Comparison of ENCODE assay signal across 9 cellular contexts in genomic region chr1:8660455-8660854, GRCh38.
DNase-seq lines count a peak whose midpoint lies in the region; ATAC-seq and TF ChIP-seq lines count a peak whose summit lies in the region.
"Had no signal": no experiment of that assay in that cellular context is flagged by ENCODE, and none has a peak within 500 bp of the region (broad histone marks: within the 10 kb centered on the region; RNA-seq: fewer than 3 reads in every experiment).

No MANE protein-coding gene starts in this region.

- peak overlapping the region; percentile 28 for H3K27ac ChIP-seq in endodermal cell (ENCODE audit: low read depth, low read length)

- H3K9ac ChIP-seq in endodermal cell (ENCODE audit: extremely low read depth, low read length, poor library complexity, severe bottlenecking) (peak overlapping the region; percentile 31), mucosa of stomach (ENCODE audit: low read length) (peak overlapping the region; percentile 31)

- no peak for ATAC-seq in HG02981 (IDR thresholded peaks at IDR 0.05; ENCODE audit: unreplicated experiment)

- in situ Hi-C loops in ACHN (cut with HindIII; ENCODE audit: low pct_ligation_motif_present, low pct_unique_long_range_greater_than_20kb, low sequenced_read_pairs), result no loop called here

- H3K4me1 Mint-ChIP-seq in endodermal cell, result no peaks in the 10 kb centered on the region

- DNase-seq in ACHN (peak; percentile 73), NAMALWA (ENCODE audit: low spot score) (peak; percentile 72), endodermal cell (no peak), NCI-H1417 treated with DMSO at 0.1 percent for 48 hours (lab: John Stamatoyannopoulos, UW) (no peak), GM19240 (ENCODE audit: insufficient read length, low spot score) (no peak)
- no peak for DNase-seq in NK-92 treated with Interleukin-12 subunit alpha and Interleukin-12 subunit beta, amount 100 ng/mL, for 24 hours (lab: John Stamatoyannopoulos, UW)

- no peaks in the 10 kb centered on the region for H3K9me3 ChIP-seq in endodermal cell (ENCODE audit: control insufficient read depth, low read length)
- H3K9me3 ChIP-seq in mucosa of stomach (ENCODE audit: control insufficient read depth, low read length), result no peaks in the 10 kb centered on the region

- H3K4me3 Mint-ChIP-seq in endodermal cell, result no peak overlapping the region
- H3K4me3 Mint-ChIP-seq: T-helper 1 cell treated with Interleukin-12 subunit alpha and Interleukin-12 subunit beta and Interleukin-4 antibody, amounts not matched to agents 30 μg/mL and 1 μg/mL, for 36 hours had no signal

- H3K4me3 ChIP-seq in endodermal cell (ENCODE audit: low read length) (peak overlapping the region; percentile 65), mucosa of stomach (ENCODE audit: low read length) (no peak overlapping the region)

- H3K36me3 Mint-ChIP-seq in endodermal cell (ENCODE audit: low read depth), result peaks cover 11% of the 10 kb centered on the region

- H3K27ac Mint-ChIP-seq in endodermal cell, result no peak overlapping the region
- H3K27ac Mint-ChIP-seq: T-helper 1 cell treated with Interleukin-12 subunit alpha and Interleukin-12 subunit beta and Interleukin-4 antibody, amounts not matched to agents 30 μg/mL and 1 μg/mL, for 36 hours had no signal

- H3K9me3 Mint-ChIP-seq in endodermal cell, result no peaks in the 10 kb centered on the region
- H3K9me3 Mint-ChIP-seq: T-helper 1 cell treated with Interleukin-12 subunit alpha and Interleukin-12 subunit beta and Interleukin-4 antibody, amounts not matched to agents 30 μg/mL and 1 μg/mL, for 36 hours had no signal

- WGBS in endodermal cell (ENCODE audit: insufficient coverage in 1 of 2, insufficient read length in 1 of 2), 2 experiments, result 89 to 92% methylated on average over 3 to 5 of the region's 5 CpGs

- TF ChIP-seq CTCF in endodermal cell (conservative IDR thresholded peaks at IDR 0.05), result no peak

- no peaks in the 10 kb centered on the region for H3K27me3 Mint-ChIP-seq in endodermal cell (ENCODE audit: insufficient read depth)

- peaks cover 24% of the 10 kb centered on the region for H3K4me1 ChIP-seq in endodermal cell (ENCODE audit: control insufficient read depth, insufficient read depth, low read length)
- peaks cover 41% of the 10 kb centered on the region for H3K4me1 ChIP-seq in mucosa of stomach (ENCODE audit: control insufficient read depth, insufficient read depth, low read length)

- H3K27me3 ChIP-seq in endodermal cell (ENCODE audit: control insufficient read depth, insufficient read depth, low read length, poor library complexity, severe bottlenecking), result no peaks in the 10 kb centered on the region
- no peaks in the 10 kb centered on the region for H3K27me3 ChIP-seq in mucosa of stomach (ENCODE audit: control insufficient read depth, insufficient read depth, low read length)

- H3K36me3 ChIP-seq in endodermal cell (ENCODE audit: control insufficient read depth, insufficient read depth, low read length), result peaks cover 8% of the 10 kb centered on the region
- no peaks in the 10 kb centered on the region for H3K36me3 ChIP-seq in mucosa of stomach (ENCODE audit: control insufficient read depth, insufficient read depth, low read length)

Comparison
In these comparisons a context has a peak if more than half of its experiments do, and no peak if none do; other contexts are left out.
1. DNase-seq: peak in ACHN (single experiment) and NAMALWA (single experiment); none in endodermal cell (single experiment), NK-92 treated with Interleukin-12 subunit alpha and Interleukin-12 subunit beta, amount 100 ng/mL, for 24 hours (single experiment), NCI-H1417 treated with DMSO at 0.1 percent for 48 hours (single experiment) and GM19240 (single experiment).